1 cellular context compared by ENCODE assay signal in the genomic region with DNA sequence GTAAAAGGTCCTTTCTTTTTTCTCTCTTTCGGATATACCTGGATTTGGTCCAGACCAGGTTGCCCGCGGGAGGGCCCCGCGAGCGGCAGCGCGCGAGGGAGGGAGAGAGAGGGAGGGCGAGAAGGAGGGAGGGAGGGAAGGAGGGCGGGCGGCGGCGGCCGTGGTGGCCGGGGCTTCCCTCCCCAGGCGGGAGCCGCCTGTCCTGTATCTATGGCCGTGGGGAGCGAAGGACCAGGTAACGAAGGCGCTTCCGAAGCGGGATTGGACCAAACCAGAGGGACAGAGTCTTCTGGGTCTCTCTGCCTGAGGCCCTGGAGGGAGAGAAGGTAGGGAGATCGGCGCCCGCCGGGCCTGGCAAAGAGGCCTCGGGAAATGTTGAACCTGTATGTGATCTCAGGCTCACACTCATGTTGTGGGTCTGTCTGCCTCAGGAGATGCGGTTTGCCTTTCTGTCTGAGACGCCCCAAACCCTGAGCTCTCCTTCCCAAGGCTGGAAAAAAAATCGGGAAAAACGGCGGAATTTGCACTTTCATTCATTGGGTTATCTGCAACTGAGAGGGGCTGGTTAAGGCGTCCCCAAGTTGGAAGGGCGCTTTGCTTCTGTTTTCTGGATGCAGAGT.
TF ChIP-seq lines count a peak whose summit lies in the region.

No MANE protein-coding gene starts in this region.

TF ChIP-seq in HEK293, 187 proteins besides CTCF, POLR2A, EP300 and RAD21 (continued from another document and continues in another):
- TF ChIP-seq, protein P1, sequence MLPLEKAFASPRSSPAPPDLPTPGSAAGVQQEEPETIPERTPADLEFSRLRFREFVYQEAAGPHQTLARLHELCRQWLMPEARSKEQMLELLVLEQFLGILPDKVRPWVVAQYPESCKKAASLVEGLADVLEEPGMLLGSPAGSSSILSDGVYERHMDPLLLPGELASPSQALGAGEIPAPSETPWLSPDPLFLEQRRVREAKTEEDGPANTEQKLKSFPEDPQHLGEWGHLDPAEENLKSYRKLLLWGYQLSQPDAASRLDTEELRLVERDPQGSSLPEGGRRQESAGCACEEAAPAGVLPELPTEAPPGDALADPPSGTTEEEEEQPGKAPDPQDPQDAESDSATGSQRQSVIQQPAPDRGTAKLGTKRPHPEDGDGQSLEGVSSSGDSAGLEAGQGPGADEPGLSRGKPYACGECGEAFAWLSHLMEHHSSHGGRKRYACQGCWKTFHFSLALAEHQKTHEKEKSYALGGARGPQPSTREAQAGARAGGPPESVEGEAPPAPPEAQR (tag by site-specific recombination; IDR thresholded peaks at IDR 0.05) = no peak
- peak; percentile 64 for TF ChIP-seq ZNF366 (tag by site-specific recombination; conservative IDR thresholded peaks at IDR 0.05)
- TF ChIP-seq, protein P2, sequence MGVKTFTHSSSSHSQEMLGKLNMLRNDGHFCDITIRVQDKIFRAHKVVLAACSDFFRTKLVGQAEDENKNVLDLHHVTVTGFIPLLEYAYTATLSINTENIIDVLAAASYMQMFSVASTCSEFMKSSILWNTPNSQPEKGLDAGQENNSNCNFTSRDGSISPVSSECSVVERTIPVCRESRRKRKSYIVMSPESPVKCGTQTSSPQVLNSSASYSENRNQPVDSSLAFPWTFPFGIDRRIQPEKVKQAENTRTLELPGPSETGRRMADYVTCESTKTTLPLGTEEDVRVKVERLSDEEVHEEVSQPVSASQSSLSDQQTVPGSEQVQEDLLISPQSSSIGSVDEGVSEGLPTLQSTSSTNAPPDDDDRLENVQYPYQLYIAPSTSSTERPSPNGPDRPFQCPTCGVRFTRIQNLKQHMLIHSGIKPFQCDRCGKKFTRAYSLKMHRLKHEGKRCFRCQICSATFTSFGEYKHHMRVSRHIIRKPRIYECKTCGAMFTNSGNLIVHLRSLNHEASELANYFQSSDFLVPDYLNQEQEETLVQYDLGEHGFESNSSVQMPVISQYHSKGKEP (tag by site-specific recombination; IDR thresholded peaks at IDR 0.05) = no peak
- no peak for TF ChIP-seq GLI4 (tag by site-specific recombination; IDR thresholded peaks at IDR 0.05)
- no peak for TF ChIP-seq ZNF221 (tag by site-specific recombination; IDR thresholded peaks at IDR 0.05; ENCODE audit: borderline replicate concordance)
- TF ChIP-seq ZNF521 (tag by site-specific recombination; IDR thresholded peaks at IDR 0.05) = no peak
- no peak for TF ChIP-seq ZNF701 (tag by site-specific recombination; IDR thresholded peaks at IDR 0.05)
- peak; percentile 57 for TF ChIP-seq SP2 (tag by site-specific recombination; IDR thresholded peaks at IDR 0.05)
- TF ChIP-seq ZSCAN30 (tag by site-specific recombination; IDR thresholded peaks at IDR 0.05) = 0 out of 2 replicates have a peak, but pooled peaks have one; percentile 19
- no peak for TF ChIP-seq ZNF544 (tag by site-specific recombination; IDR thresholded peaks at IDR 0.05)
- no peak for TF ChIP-seq KLF9 (tag by site-specific recombination; IDR thresholded peaks at IDR 0.05; ENCODE audit: low read depth)
- TF ChIP-seq, protein P3, sequence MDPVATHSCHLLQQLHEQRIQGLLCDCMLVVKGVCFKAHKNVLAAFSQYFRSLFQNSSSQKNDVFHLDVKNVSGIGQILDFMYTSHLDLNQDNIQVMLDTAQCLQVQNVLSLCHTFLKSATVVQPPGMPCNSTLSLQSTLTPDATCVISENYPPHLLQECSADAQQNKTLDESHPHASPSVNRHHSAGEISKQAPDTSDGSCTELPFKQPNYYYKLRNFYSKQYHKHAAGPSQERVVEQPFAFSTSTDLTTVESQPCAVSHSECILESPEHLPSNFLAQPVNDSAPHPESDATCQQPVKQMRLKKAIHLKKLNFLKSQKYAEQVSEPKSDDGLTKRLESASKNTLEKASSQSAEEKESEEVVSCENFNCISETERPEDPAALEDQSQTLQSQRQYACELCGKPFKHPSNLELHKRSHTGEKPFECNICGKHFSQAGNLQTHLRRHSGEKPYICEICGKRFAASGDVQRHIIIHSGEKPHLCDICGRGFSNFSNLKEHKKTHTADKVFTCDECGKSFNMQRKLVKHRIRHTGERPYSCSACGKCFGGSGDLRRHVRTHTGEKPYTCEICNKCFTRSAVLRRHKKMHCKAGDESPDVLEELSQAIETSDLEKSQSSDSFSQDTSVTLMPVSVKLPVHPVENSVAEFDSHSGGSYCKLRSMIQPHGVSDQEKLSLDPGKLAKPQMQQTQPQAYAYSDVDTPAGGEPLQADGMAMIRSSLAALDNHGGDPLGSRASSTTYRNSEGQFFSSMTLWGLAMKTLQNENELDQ (tag by site-specific recombination; IDR thresholded peaks at IDR 0.05; ENCODE audit: low read depth) = no peak
- TF ChIP-seq ZNF76 (tag by site-specific recombination; IDR thresholded peaks at IDR 0.05; ENCODE audit: borderline replicate concordance, low read depth) = no peak
- TF ChIP-seq, protein P4, sequence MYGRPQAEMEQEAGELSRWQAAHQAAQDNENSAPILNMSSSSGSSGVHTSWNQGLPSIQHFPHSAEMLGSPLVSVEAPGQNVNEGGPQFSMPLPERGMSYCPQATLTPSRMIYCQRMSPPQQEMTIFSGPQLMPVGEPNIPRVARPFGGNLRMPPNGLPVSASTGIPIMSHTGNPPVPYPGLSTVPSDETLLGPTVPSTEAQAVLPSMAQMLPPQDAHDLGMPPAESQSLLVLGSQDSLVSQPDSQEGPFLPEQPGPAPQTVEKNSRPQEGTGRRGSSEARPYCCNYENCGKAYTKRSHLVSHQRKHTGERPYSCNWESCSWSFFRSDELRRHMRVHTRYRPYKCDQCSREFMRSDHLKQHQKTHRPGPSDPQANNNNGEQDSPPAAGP (tag by site-specific recombination; IDR thresholded peaks at IDR 0.05) = no peak
- TF ChIP-seq WT1 (tag by site-specific recombination; IDR thresholded peaks at IDR 0.05) = peak; percentile 85
- TF ChIP-seq ZNF24 (tag by site-specific recombination; IDR thresholded peaks at IDR 0.05) = no peak
- TF ChIP-seq ZNF391 (tag by site-specific recombination; IDR thresholded peaks at IDR 0.05; ENCODE audit: borderline replicate concordance, low read depth) = no peak
- peak; percentile 30; the same call in 1 of the 2 replicates for TF ChIP-seq SP3 (tag by site-specific recombination; IDR thresholded peaks at IDR 0.05)
- 0 out of 2 replicates have a peak, but pooled peaks have one; percentile 28 for TF ChIP-seq GLIS2 (tag by site-specific recombination; IDR thresholded peaks at IDR 0.05)
- TF ChIP-seq, protein P5, sequence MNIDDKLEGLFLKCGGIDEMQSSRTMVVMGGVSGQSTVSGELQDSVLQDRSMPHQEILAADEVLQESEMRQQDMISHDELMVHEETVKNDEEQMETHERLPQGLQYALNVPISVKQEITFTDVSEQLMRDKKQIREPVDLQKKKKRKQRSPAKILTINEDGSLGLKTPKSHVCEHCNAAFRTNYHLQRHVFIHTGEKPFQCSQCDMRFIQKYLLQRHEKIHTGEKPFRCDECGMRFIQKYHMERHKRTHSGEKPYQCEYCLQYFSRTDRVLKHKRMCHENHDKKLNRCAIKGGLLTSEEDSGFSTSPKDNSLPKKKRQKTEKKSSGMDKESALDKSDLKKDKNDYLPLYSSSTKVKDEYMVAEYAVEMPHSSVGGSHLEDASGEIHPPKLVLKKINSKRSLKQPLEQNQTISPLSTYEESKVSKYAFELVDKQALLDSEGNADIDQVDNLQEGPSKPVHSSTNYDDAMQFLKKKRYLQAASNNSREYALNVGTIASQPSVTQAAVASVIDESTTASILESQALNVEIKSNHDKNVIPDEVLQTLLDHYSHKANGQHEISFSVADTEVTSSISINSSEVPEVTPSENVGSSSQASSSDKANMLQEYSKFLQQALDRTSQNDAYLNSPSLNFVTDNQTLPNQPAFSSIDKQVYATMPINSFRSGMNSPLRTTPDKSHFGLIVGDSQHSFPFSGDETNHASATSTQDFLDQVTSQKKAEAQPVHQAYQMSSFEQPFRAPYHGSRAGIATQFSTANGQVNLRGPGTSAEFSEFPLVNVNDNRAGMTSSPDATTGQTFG (tag by site-specific recombination; IDR thresholded peaks at IDR 0.05; ENCODE audit: borderline replicate concordance) = no peak
- no peak for TF ChIP-seq ZNF626 (tag by site-specific recombination; IDR thresholded peaks at IDR 0.05)
- TF ChIP-seq ZNF174 (tag by site-specific recombination; IDR thresholded peaks at IDR 0.05) = no peak
- no peak for TF ChIP-seq ZNF157 (tag by site-specific recombination; IDR thresholded peaks at IDR 0.05)
- TF ChIP-seq ZNF140 (tag by site-specific recombination; IDR thresholded peaks at IDR 0.05) = no peak
- TF ChIP-seq, protein P6, sequence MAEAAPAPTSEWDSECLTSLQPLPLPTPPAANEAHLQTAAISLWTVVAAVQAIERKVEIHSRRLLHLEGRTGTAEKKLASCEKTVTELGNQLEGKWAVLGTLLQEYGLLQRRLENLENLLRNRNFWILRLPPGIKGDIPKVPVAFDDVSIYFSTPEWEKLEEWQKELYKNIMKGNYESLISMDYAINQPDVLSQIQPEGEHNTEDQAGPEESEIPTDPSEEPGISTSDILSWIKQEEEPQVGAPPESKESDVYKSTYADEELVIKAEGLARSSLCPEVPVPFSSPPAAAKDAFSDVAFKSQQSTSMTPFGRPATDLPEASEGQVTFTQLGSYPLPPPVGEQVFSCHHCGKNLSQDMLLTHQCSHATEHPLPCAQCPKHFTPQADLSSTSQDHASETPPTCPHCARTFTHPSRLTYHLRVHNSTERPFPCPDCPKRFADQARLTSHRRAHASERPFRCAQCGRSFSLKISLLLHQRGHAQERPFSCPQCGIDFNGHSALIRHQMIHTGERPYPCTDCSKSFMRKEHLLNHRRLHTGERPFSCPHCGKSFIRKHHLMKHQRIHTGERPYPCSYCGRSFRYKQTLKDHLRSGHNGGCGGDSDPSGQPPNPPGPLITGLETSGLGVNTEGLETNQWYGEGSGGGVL (tag by site-specific recombination; IDR thresholded peaks at IDR 0.05) = peak; percentile 82
- TF ChIP-seq, protein P7, sequence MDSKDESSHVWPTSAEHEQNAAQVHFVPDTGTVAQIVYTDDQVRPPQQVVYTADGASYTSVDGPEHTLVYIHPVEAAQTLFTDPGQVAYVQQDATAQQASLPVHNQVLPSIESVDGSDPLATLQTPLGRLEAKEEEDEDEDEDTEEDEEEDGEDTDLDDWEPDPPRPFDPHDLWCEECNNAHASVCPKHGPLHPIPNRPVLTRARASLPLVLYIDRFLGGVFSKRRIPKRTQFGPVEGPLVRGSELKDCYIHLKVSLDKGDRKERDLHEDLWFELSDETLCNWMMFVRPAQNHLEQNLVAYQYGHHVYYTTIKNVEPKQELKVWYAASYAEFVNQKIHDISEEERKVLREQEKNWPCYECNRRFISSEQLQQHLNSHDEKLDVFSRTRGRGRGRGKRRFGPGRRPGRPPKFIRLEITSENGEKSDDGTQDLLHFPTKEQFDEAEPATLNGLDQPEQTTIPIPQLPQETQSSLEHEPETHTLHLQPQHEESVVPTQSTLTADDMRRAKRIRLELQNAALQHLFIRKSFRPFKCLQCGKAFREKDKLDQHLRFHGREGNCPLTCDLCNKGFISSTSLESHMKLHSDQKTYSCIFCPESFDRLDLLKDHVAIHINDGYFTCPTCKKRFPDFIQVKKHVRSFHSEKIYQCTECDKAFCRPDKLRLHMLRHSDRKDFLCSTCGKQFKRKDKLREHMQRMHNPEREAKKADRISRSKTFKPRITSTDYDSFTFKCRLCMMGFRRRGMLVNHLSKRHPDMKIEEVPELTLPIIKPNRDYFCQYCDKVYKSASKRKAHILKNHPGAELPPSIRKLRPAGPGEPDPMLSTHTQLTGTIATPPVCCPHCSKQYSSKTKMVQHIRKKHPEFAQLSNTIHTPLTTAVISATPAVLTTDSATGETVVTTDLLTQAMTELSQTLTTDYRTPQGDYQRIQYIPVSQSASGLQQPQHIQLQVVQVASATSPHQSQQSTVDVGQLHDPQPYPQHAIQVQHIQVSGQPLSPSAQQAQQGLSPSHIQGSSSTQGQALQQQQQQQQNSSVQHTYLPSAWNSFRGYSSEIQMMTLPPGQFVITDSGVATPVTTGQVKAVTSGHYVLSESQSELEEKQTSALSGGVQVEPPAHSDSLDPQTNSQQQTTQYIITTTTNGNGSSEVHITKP (tag by site-specific recombination; IDR thresholded peaks at IDR 0.05) = no peak
- no peak for TF ChIP-seq ZBTB8A (tag by site-specific recombination; IDR thresholded peaks at IDR 0.05)
- TF ChIP-seq, protein P8, sequence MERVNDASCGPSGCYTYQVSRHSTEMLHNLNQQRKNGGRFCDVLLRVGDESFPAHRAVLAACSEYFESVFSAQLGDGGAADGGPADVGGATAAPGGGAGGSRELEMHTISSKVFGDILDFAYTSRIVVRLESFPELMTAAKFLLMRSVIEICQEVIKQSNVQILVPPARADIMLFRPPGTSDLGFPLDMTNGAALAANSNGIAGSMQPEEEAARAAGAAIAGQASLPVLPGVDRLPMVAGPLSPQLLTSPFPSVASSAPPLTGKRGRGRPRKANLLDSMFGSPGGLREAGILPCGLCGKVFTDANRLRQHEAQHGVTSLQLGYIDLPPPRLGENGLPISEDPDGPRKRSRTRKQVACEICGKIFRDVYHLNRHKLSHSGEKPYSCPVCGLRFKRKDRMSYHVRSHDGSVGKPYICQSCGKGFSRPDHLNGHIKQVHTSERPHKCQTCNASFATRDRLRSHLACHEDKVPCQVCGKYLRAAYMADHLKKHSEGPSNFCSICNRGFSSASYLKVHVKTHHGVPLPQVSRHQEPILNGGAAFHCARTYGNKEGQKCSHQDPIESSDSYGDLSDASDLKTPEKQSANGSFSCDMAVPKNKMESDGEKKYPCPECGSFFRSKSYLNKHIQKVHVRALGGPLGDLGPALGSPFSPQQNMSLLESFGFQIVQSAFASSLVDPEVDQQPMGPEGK (tag by site-specific recombination; IDR thresholded peaks at IDR 0.05) = peak; percentile 66
- TF ChIP-seq ZNF335 (tag by site-specific recombination; conservative IDR thresholded peaks at IDR 0.05) = no peak
- no peak for TF ChIP-seq REPIN1 (tag by site-specific recombination; IDR thresholded peaks at IDR 0.05; ENCODE audit: low read depth)
- TF ChIP-seq, protein P9, sequence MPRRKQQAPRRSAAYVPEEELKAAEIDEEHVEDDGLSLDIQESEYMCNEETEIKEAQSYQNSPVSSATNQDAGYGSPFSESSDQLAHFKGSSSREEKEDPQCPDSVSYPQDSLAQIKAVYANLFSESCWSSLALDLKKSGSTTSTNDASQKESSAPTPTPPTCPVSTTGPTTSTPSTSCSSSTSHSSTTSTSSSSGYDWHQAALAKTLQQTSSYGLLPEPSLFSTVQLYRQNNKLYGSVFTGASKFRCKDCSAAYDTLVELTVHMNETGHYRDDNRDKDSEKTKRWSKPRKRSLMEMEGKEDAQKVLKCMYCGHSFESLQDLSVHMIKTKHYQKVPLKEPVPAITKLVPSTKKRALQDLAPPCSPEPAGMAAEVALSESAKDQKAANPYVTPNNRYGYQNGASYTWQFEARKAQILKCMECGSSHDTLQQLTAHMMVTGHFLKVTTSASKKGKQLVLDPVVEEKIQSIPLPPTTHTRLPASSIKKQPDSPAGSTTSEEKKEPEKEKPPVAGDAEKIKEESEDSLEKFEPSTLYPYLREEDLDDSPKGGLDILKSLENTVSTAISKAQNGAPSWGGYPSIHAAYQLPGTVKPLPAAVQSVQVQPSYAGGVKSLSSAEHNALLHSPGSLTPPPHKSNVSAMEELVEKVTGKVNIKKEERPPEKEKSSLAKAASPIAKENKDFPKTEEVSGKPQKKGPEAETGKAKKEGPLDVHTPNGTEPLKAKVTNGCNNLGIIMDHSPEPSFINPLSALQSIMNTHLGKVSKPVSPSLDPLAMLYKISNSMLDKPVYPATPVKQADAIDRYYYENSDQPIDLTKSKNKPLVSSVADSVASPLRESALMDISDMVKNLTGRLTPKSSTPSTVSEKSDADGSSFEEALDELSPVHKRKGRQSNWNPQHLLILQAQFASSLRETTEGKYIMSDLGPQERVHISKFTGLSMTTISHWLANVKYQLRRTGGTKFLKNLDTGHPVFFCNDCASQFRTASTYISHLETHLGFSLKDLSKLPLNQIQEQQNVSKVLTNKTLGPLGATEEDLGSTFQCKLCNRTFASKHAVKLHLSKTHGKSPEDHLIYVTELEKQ (tag by site-specific recombination; IDR thresholded peaks at IDR 0.05; ENCODE audit: borderline replicate concordance) = no peak
- no peak for TF ChIP-seq ZNF48 (tag by site-specific recombination; IDR thresholded peaks at IDR 0.05)
- TF ChIP-seq ZNF792 (tag by site-specific recombination; IDR thresholded peaks at IDR 0.05) = no peak
- TF ChIP-seq KLF8 (tag by site-specific recombination; IDR thresholded peaks at IDR 0.05) = peak; percentile 60; the same call in 1 of the 2 replicates
- TF ChIP-seq ZNF510 (tag by site-specific recombination; IDR thresholded peaks at IDR 0.05; ENCODE audit: insufficient replicate concordance) = no peak
